30 cellular contexts compared by ENCODE assay signal in the genomic region with DNA sequence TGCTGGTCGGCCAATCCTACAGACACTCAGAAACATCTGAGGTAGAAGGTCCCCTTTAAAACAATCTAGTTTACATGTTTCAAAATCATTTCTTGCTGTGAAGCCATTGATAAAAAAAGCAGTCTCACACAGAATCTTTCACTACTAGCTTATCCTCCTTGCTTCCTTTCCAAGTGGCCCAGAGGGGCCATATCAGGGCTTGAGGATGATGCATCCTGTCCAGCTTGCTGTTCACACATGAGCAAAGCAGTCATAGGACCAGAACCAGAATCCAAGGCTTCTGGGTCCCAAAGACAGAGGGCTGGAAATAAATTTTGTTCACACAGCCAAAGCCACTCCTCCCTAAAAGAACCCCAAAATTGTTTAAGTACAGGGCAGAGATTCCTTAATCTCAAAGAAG. TPM values are rescaled to one million over a fixed set of nuclear protein-coding genes. Genes with fewer than 3 reads are reported as not detected.
"Had no signal": no experiment of that assay in that cellular context is flagged by ENCODE, and none has a peak within 500 bp of the region (broad histone marks: within the 10 kb centered on the region; RNA-seq: fewer than 3 reads in every experiment).

No MANE protein-coding gene starts in this region.

- H3K27ac ChIP-seq: stomach, suprapubic skin, testis, thoracic aorta, thyroid gland, tibial artery, tibial nerve, transverse colon, upper lobe of left lung, upper lobe of right lung, uterus, vagina had no signal

- H3K4me1 ChIP-seq: suprapubic skin, testis, thyroid gland, tibial artery, tibial nerve, transverse colon, upper lobe of left lung, upper lobe of right lung, uterus, vagina had no signal

- H3K27me3 ChIP-seq: stomach, testis, thyroid gland, tibial nerve, upper lobe of left lung, upper lobe of right lung, uterus, vagina had no signal

- ATAC-seq: stimulated activated effector memory CD8-positive, alpha-beta T cell treated with anti-CD3 and anti-CD28 coated beads, Interleukin-12 subunit alpha, Interleukin-12 subunit beta, amount 100 ng/mL, for 72 hours; stimulated activated memory B cell treated with anti-CD40 and anti-IgM and Interleukin-4, amounts not matched to agents 10 μg/mL and 1 μg/mL and 100 μg/mL, for 72 hours; stimulated activated naive B cell treated with anti-CD40 and anti-IgM and Interleukin-4, amounts not matched to agents 10 μg/mL and 1 μg/mL and 100 μg/mL, for 72 hours; stimulated activated naive CD8-positive, alpha-beta T cell treated with anti-CD3 and anti-CD28 coated beads, Interleukin-15, amount 100 ng/mL, for 72 hours; stimulated activated naive CD8-positive, alpha-beta T cell treated with anti-CD3 and anti-CD28 coated beads, Interleukin-15, Interleukin-2, amounts not matched to agents 100 U/mL and 50 U/mL, for 24 hours; upper lobe of right lung had no signal

- H3K9me3 ChIP-seq: stomach, suprapubic skin, testis, thoracic aorta, thyroid gland, tibial artery, tibial nerve, transverse colon, upper lobe of left lung, upper lobe of right lung, uterus, vagina had no signal

- H3K4me3 ChIP-seq: stomach, suprapubic skin, testis, thoracic aorta, thyroid gland, tibial artery, tibial nerve, transverse colon, upper lobe of left lung, upper lobe of right lung, uterus, vagina had no signal

- DNase-seq: stimulated activated CD4-positive, alpha-beta T cell treated with anti-CD3 and anti-CD28 coated beads, Interleukin-2, amount 100 ng/mL, for 48 hours; stimulated activated CD4-positive, alpha-beta T cell treated with anti-CD3 and anti-CD28 coated beads, Interleukin-4, amount 100 ng/mL, for 1 hour; stimulated activated CD4-positive, alpha-beta T cell treated with anti-CD3 and anti-CD28 coated beads, Interleukin-4, amount 100 ng/mL, for 24 hours; stimulated activated CD4-positive, alpha-beta T cell treated with anti-CD3 and anti-CD28 coated beads, Interleukin-4, amount 100 ng/mL, for 4 hours; stimulated activated CD8-positive, alpha-beta memory T cell treated with anti-CD3 and anti-CD28 coated beads, Interleukin-4, amount 100 ng/mL, for 48 hours; stimulated activated naive B cell treated with anti-CD40 and anti-IgM and Interleukin-4, amounts not matched to agents 10 μg/mL and 1 μg/mL and 100 μg/mL, for 72 hours; stimulated activated naive CD4-positive, alpha-beta T cell; stimulated activated naive CD4-positive, alpha-beta T cell treated with Interleukin-2 at 50 U/mL for 16 hours; stimulated activated naive CD8-positive, alpha-beta T cell treated with anti-CD3 and anti-CD28 coated beads, Interleukin-15, amount 100 ng/mL, for 72 hours; stimulated activated naive CD8-positive, alpha-beta T cell treated with anti-CD3 and anti-CD28 coated beads, Interleukin-15, Interleukin-2, amounts not matched to agents 100 U/mL and 50 U/mL, for 24 hours; stomach; substantia nigra; testis; thyroid gland; tibial artery; transverse colon; trophoblast cell; upper lobe of left lung; upper lobe of right lung; uterus had no signal

- H3K36me3 ChIP-seq: stomach, suprapubic skin, thoracic aorta, thyroid gland, tibial artery, tibial nerve, transverse colon, upper lobe of left lung, upper lobe of right lung, uterus, vagina had no signal

RNA-seq across cellular contexts. Expression of a gene that starts 9.2 kb away (rescaled TPM):
- total RNA-seq: stomach, subcutaneous adipose tissue, suprapubic skin, temporal lobe, thoracic aorta, thyroid gland, tibial nerve, transverse colon, upper lobe of left lung, upper lobe of right lung, ureter, urinary bladder, uterus, vagina had no signal
